ENCODE assay signal across 20 cellular contexts in the genomic region with DNA sequence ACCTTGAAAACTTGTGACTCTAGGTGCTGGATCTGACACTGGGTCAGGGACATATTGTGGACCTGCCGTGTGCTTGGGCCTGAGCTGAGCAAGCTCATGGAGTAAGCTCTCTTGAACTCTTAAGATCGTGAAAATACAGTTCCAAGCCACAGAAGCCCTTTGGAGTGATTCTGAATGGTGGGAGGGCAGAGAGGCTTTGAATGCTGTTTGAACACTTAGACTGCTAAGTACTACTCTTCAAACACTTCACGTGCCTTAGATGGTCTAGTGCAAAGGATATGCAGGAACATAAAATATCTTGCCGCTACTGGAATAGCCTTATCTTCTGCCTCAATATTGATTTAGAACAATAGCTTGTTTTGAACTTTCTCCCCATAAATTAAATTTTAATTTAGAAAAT. TPM values are rescaled to one million over a fixed set of nuclear protein-coding genes. Genes with fewer than 3 reads are reported as not detected.
DNase-seq lines count a peak whose midpoint lies in the region; ATAC-seq, FAIRE-seq and TF ChIP-seq lines count a peak whose summit lies in the region.
"Had no signal": no experiment of that assay in that cellular context is flagged by ENCODE, and none has a peak within 500 bp of the region (broad histone marks: within the 10 kb centered on the region; RNA-seq: fewer than 3 reads in every experiment).

No MANE protein-coding gene starts in this region.

- no peaks in the 10 kb centered on the region for H3K9me3 Mint-ChIP-seq in astrocyte (ENCODE audit: unreplicated experiment)

- peak overlapping the region; percentile 79 for H3K27ac Mint-ChIP-seq in astrocyte (ENCODE audit: unreplicated experiment)
- H3K27ac Mint-ChIP-seq: activated CD8-positive, alpha-beta memory T cell treated with anti-CD3 and anti-CD28 coated beads, Interleukin-2, amount 10 ng/mL, durations not matched to agents 7 days and 5 days had no signal

- peaks cover 37% of the 10 kb centered on the region for H3K79me2 ChIP-seq in astrocyte (ENCODE audit: insufficient read depth, low read length)

- TF ChIP-seq CTCF in astrocyte (IDR thresholded peaks at IDR 0.05; ENCODE audit: insufficient read depth, low read depth, low read length), result no peak

- peaks cover 68% of the 10 kb centered on the region for H3K4me1 Mint-ChIP-seq in astrocyte (ENCODE audit: low read depth, unreplicated experiment)
- H3K4me1 Mint-ChIP-seq: activated CD8-positive, alpha-beta memory T cell treated with anti-CD3 and anti-CD28 coated beads, Interleukin-2, amount 10 ng/mL, durations not matched to agents 7 days and 5 days had no signal

- no peak overlapping the region for H3K23ac ChIP-seq in mesenchymal stem cell (ENCODE audit: low read length in 2 of 2)

- H3K14ac ChIP-seq in mesenchymal stem cell (ENCODE audit: low read length in 2 of 2), result no peak overlapping the region

- H4K8ac ChIP-seq in mesenchymal stem cell (ENCODE audit: low read length), result no peak overlapping the region

- H3K4me3 Mint-ChIP-seq in astrocyte (ENCODE audit: unreplicated experiment), result peak overlapping the region; percentile 25
- H3K4me3 Mint-ChIP-seq: activated CD8-positive, alpha-beta memory T cell treated with anti-CD3 and anti-CD28 coated beads, Interleukin-2, amount 10 ng/mL, durations not matched to agents 7 days and 5 days had no signal

- H2BK15ac ChIP-seq in mesenchymal stem cell (ENCODE audit: low read depth, poor library complexity, severe bottlenecking), result no peak overlapping the region

- H3K27ac ChIP-seq in astrocyte (ENCODE audit: low read depth, low read length) (no peak overlapping the region), mesenchymal stem cell (ENCODE audit: low read length, poor library complexity, severe bottlenecking) (peak overlapping the region; percentile 92)
- H3K27ac ChIP-seq: esophagus squamous epithelium, hepatocyte had no signal

- no peaks in the 10 kb centered on the region for H3K27me3 Mint-ChIP-seq in astrocyte (ENCODE audit: low read depth, unreplicated experiment)

- peak overlapping the region; percentile 93 for H2AK5ac ChIP-seq in mesenchymal stem cell (ENCODE audit: low read length, severe bottlenecking)

- H4K20me1 ChIP-seq in astrocyte (ENCODE audit: insufficient read depth, low read length), result peaks cover 82% of the 10 kb centered on the region

- no peak overlapping the region for H3K4me3 ChIP-seq in astrocyte (ENCODE audit: insufficient read depth, low read depth, low read length)
- H3K4me3 ChIP-seq in mesenchymal stem cell (ENCODE audit: insufficient read depth in 1 of 2, low read depth in 1 of 2, low read length in 2 of 2), result no peak overlapping the region
- H3K4me3 ChIP-seq: esophagus squamous epithelium, HAP-1, hepatocyte had no signal

- H3K4me2 ChIP-seq in astrocyte (ENCODE audit: low read length) (peak overlapping the region; percentile 61), mesenchymal stem cell (ENCODE audit: low read length, poor library complexity, severe bottlenecking) (peak overlapping the region; percentile 35)
- H3K4me2 ChIP-seq: hepatocyte had no signal

- H2BK5ac ChIP-seq in mesenchymal stem cell (ENCODE audit: low read depth, low read length, poor library complexity, severe bottlenecking), result peak overlapping the region; percentile 53

- H3K27me3 ChIP-seq in astrocyte (ENCODE audit: insufficient read depth, low read length) (no peaks in the 10 kb centered on the region), mesenchymal stem cell (ENCODE audit: control insufficient read depth in 1 of 2, insufficient read depth in 1 of 2, low read length in 2 of 2) (no peaks in the 10 kb centered on the region)
- H3K27me3 ChIP-seq: esophagus squamous epithelium, hepatocyte had no signal

- H3K9me3 ChIP-seq in astrocyte (ENCODE audit: insufficient read depth, low read depth, low read length), result no peaks in the 10 kb centered on the region
- H3K9me3 ChIP-seq in mesenchymal stem cell (ENCODE audit: control insufficient read depth, low read length), result no peaks in the 10 kb centered on the region
- H3K9me3 ChIP-seq: esophagus squamous epithelium, HAP-1 had no signal

- WGBS in mesenchymal stem cell, result 70% methylated on average over 2 of the region's 4 CpGs

- no peak overlapping the region for H2BK120ac ChIP-seq in mesenchymal stem cell (ENCODE audit: low read depth, low read length)

- no peaks in the 10 kb centered on the region for H3K36me3 ChIP-seq in astrocyte (ENCODE audit: insufficient read depth, low read length)
- H3K36me3 ChIP-seq in mesenchymal stem cell (ENCODE audit: control insufficient read depth in 1 of 2, insufficient read depth in 2 of 2, low read depth in 1 of 2, low read length in 2 of 2), result peaks cover 0 to 6% of the 10 kb centered on the region in 2 experiments
- H3K36me3 ChIP-seq: esophagus squamous epithelium, HAP-1 had no signal

- H3K4me1 ChIP-seq in astrocyte (ENCODE audit: insufficient read depth, low read length) (peaks cover 27% of the 10 kb centered on the region), mesenchymal stem cell (ENCODE audit: control insufficient read depth, insufficient read depth, low read depth, low read length) (peaks cover 26% of the 10 kb centered on the region)
- H3K4me1 ChIP-seq: HAP-1 had no signal

- H3K79me1 ChIP-seq in mesenchymal stem cell (replicated peaks; ENCODE audit: low read length, poor library complexity, severe bottlenecking), result peaks cover 40% of the 10 kb centered on the region

- H2BK12ac ChIP-seq in mesenchymal stem cell (ENCODE audit: low read length in 2 of 2), result no peak overlapping the region

- H3K36me3 Mint-ChIP-seq in astrocyte (ENCODE audit: low read depth, unreplicated experiment), result peaks cover 7% of the 10 kb centered on the region
- H3K36me3 Mint-ChIP-seq: activated CD8-positive, alpha-beta memory T cell treated with anti-CD3 and anti-CD28 coated beads, Interleukin-2, amount 10 ng/mL, durations not matched to agents 7 days and 5 days had no signal

- ATAC-seq in HG03135 (IDR thresholded peaks at IDR 0.05; ENCODE audit: unreplicated experiment), result no peak
- ATAC-seq: activated CD8-positive, alpha-beta memory T cell treated with anti-CD3 and anti-CD28 coated beads, Interleukin-2, amount 10 ng/mL, durations not matched to agents 7 days and 5 days had no signal

- DNase-seq in DMS79 treated with DMSO at 0.1 percent for 48 hours (lab: John Stamatoyannopoulos, UW) (peak; percentile 94), NCI-H187 treated with DMSO at 0.1 percent for 48 hours (lab: John Stamatoyannopoulos, UW) (peak; percentile 73), astrocyte (ENCODE audit: low read depth) (no peak), mesenchymal stem cell (peak; percentile 33), GF-D8 (lab: John Stamatoyannopoulos, UW) (no peak), ecto neural progenitor cell (ENCODE audit: low spot score) (no peak)
- no peak for DNase-seq in stimulated activated CD8-positive, alpha-beta memory T cell treated with anti-CD3 and anti-CD28 coated beads, Interleukin-4, amount 100 ng/mL, for 48 hours
- DNase-seq: activated CD4-positive, CD25-positive, alpha-beta regulatory T cell treated with anti-CD3 and anti-CD28 coated beads, Interleukin-2, amount 50 U/mL, for 72 hours; activated CD8-positive, alpha-beta memory T cell treated with anti-CD3 and anti-CD28 coated beads, Interleukin-2, amount 10 ng/mL, durations not matched to agents 7 days and 5 days; activated effector memory CD4-positive, alpha-beta T cell treated with anti-CD3 and anti-CD28 coated beads, Interleukin-2, amount 50 U/mL, for 16 hours; anterior cingulate cortex; esophagus squamous epithelium; MV-4-11; posterior cingulate gyrus; T-helper 2 cell had no signal

- no peak overlapping the region for H2AFZ ChIP-seq in astrocyte (ENCODE audit: low read depth, low read length)
- H2AFZ ChIP-seq in mesenchymal stem cell (ENCODE audit: low read depth, low read length), result no peak overlapping the region
- H2AFZ ChIP-seq: hepatocyte had no signal

- H3K9ac ChIP-seq in astrocyte (ENCODE audit: low read length) (no peak overlapping the region), mesenchymal stem cell (ENCODE audit: low read length) (no peak overlapping the region)

- FAIRE-seq in astrocyte (lab: Jason Lieb, UNC), result no peak
- FAIRE-seq: GM12891 had no signal

- H4K91ac ChIP-seq in mesenchymal stem cell (ENCODE audit: low read length), result no peak overlapping the region

- H3K4ac ChIP-seq in mesenchymal stem cell (ENCODE audit: low read depth in 1 of 2, low read length in 2 of 2), result peak overlapping the region in 1 of 2 experiments; percentile 37

- H3K18ac ChIP-seq in mesenchymal stem cell (ENCODE audit: low read depth in 1 of 2, low read length in 2 of 2), result no peak overlapping the region

RNA-seq across cellular contexts. Expression of a gene that starts 21.6 kb away (rescaled TPM):
- total RNA-seq in astrocyte, result 38.3 and 40.5 TPM in 2 replicates
- 17.0 TPM for polyA plus RNA-seq in mesenchymal stem cell (2013, experiment 1 of 2)
- 16.8 TPM for polyA plus RNA-seq in mesenchymal stem cell (2013, experiment 2 of 2)
- total RNA-seq: activated CD8-positive, alpha-beta memory T cell treated with anti-CD3 and anti-CD28 coated beads, Interleukin-2, amount 10 ng/mL, durations not matched to agents 7 days and 5 days; G401 had no signal

Comparison
In these comparisons a context has a peak if more than half of its experiments do, and no peak if none do; other contexts are left out.
1. DNase-seq: peak in DMS79 treated with DMSO at 0.1 percent for 48 hours (single experiment), NCI-H187 treated with DMSO at 0.1 percent for 48 hours (single experiment) and mesenchymal stem cell (single experiment); none in astrocyte (single experiment), stimulated activated CD8-positive, alpha-beta memory T cell treated with anti-CD3 and anti-CD28 coated beads, Interleukin-4, amount 100 ng/mL, for 48 hours (single experiment), GF-D8 (single experiment) and ecto neural progenitor cell (single experiment).